In genomic region chr3:171704002-171704401, GRCh38 we compare ENCODE assay signal across 8 cellular contexts.
DNase-seq lines count a peak whose midpoint lies in the region; ATAC-seq, FAIRE-seq and TF ChIP-seq lines count a peak whose summit lies in the region.

No MANE protein-coding gene starts in this region.

- no peaks in the 10 kb centered on the region for H3K27me3 ChIP-seq in heart right ventricle
- H3K27me3 ChIP-seq in right cardiac atrium (ENCODE audit: control insufficient read depth, insufficient read depth), result no peaks in the 10 kb centered on the region
- no peaks in the 10 kb centered on the region for H3K27me3 ChIP-seq in hepatocyte

- no peaks in the 10 kb centered on the region for H3K9me2 ChIP-seq in hepatocyte (replicated peaks; ENCODE audit: insufficient read depth)

- peak in 7 of 9 donors; percentile 32 to 55 (median 50) for TF ChIP-seq CTCF in heart right ventricle (IDR thresholded peaks at IDR 0.05)
- peak; percentile 55 for TF ChIP-seq CTCF in WI38 (IDR thresholded peaks at IDR 0.05; ENCODE audit: low read depth, low read length)
- TF ChIP-seq CTCF in hepatocyte (IDR thresholded peaks at IDR 0.05; ENCODE audit: poor library complexity), result peak; percentile 14

- peak in 2 of 8 donors; percentile 52 to 53 for ATAC-seq in heart right ventricle
- ATAC-seq in right cardiac atrium, result no peak
- ATAC-seq in GM21423 (IDR thresholded peaks at IDR 0.05; ENCODE audit: unreplicated experiment), result no peak

- no peak for FAIRE-seq in urothelium cell line (lab: Jason Lieb, UNC)

- no peaks in the 10 kb centered on the region for H3K79me2 ChIP-seq in hepatocyte

- intact Hi-C loops in heart right ventricle (cut with DNase I), result loop anchor here in 3 of 10 donors (5.0 to 10.0 kb wide), 3 partner anchors 68 to 131 kb away; no protein-coding TSS in a partner anchor
- intact Hi-C loops in right cardiac atrium (cut with DNase I), result no loop called here

- WGBS in heart right ventricle, 2 donors, result 38 to 50% methylated on average over 2 of the region's 2 CpGs
- 41% methylated on average over 2 of the region's 2 CpGs for WGBS in right cardiac atrium
- WGBS in hepatocyte (ENCODE audit: low lambda C conversion rate, missing lambda C conversion rate), result 36% methylated on average over 2 of the region's 2 CpGs

- H3K4me3 ChIP-seq in heart right ventricle (no peak overlapping the region), right cardiac atrium (ENCODE audit: low read length) (no peak overlapping the region), WI38 (ENCODE audit: low read depth, low read length) (no peak overlapping the region), hepatocyte (no peak overlapping the region)

- H3K27ac ChIP-seq in heart right ventricle (no peak overlapping the region), right cardiac atrium (ENCODE audit: low read length) (no peak overlapping the region), hepatocyte (no peak overlapping the region)

- no peaks in the 10 kb centered on the region for H4K20me1 ChIP-seq in hepatocyte (ENCODE audit: insufficient read depth, poor library complexity, severe bottlenecking)

- H2AFZ ChIP-seq in hepatocyte, result no peak overlapping the region

- no peak overlapping the region for H3K4me2 ChIP-seq in hepatocyte

- DNase-seq in heart right ventricle (no peak), right cardiac atrium (no peak), M059J (ENCODE audit: low read depth) (peak; percentile 59), hepatocyte (ENCODE audit: low spot score) (no peak), urothelium cell line (ENCODE audit: low spot score) (peak; percentile 39), NCI-H187 treated with DMSO at 0.1 percent for 48 hours (lab: John Stamatoyannopoulos, UW) (no peak)

- peaks cover 0 to 15% (median 5%) of the 10 kb centered on the region in 11 donors for H3K9me3 ChIP-seq in heart right ventricle
- no peaks in the 10 kb centered on the region for H3K9me3 ChIP-seq in right cardiac atrium (ENCODE audit: control insufficient read depth, low read length)
- no peaks in the 10 kb centered on the region for H3K9me3 ChIP-seq in hepatocyte (ENCODE audit: low read depth)

- H3K4me1 ChIP-seq in heart right ventricle, result peaks cover 0 to 14% (median 4%) of the 10 kb centered on the region in 9 donors
- H3K4me1 ChIP-seq in right cardiac atrium (ENCODE audit: control insufficient read depth, insufficient read depth, low read length), result peaks cover 1% of the 10 kb centered on the region
- no peaks in the 10 kb centered on the region for H3K4me1 ChIP-seq in hepatocyte (ENCODE audit: insufficient read depth)

- H3K36me3 ChIP-seq in heart right ventricle (peaks cover 0 to 65% (median 12%) of the 10 kb centered on the region in 9 donors), hepatocyte (replicated peaks; ENCODE audit: insufficient read depth, low read depth) (no peaks in the 10 kb centered on the region)

Comparison
In these comparisons a context has a peak if more than half of its experiments do, and no peak if none do; other contexts are left out.
1. DNase-seq: peak in M059J (single experiment) and urothelium cell line (single experiment); none in heart right ventricle (0 of 2), right cardiac atrium (0 of 3), hepatocyte (single experiment) and NCI-H187 treated with DMSO at 0.1 percent for 48 hours (single experiment).
2. Peak in every context shown above with its lines, with median percentiles within 50 percentile points of each other: CTCF ChIP-seq.